ENCODE assay signal across 31 cellular contexts in genomic region chr16:5480796-5481195, GRCh38.
DNase-seq lines count a peak whose midpoint lies in the region; ATAC-seq, FAIRE-seq and TF ChIP-seq lines count a peak whose summit lies in the region.
"Had no signal": no experiment of that assay in that cellular context is flagged by ENCODE, and none has a peak within 500 bp of the region (broad histone marks: within the 10 kb centered on the region; RNA-seq: fewer than 3 reads in every experiment).

No MANE protein-coding gene starts in this region.

- H3K79me2 ChIP-seq in HepG2 (ENCODE audit: insufficient read depth, low read length): no peaks in the 10 kb centered on the region

- 2% methylated on average over 4 of the region's 4 CpGs for WGBS in HepG2 (ENCODE audit: low lambda C conversion rate)
- WGBS in right lobe of liver (ENCODE audit: insufficient coverage, low coverage, low lambda C conversion rate, missing lambda C conversion rate): 46% methylated on average over 4 of the region's 4 CpGs

- TF ChIP-seq EP300 in HepG2 (IDR thresholded peaks at IDR 0.05; ENCODE audit: low read depth in 2 of 2, low read length in 2 of 2) (no peak), HepG2 (CRISPR knock-in tag; IDR thresholded peaks at IDR 0.05; ENCODE audit: borderline replicate concordance) (no peak)

- POLR2A ChIA-PET in HepG2 (lab: Yijun Ruan, JAX): no interaction called here

- H3K9ac ChIP-seq in HepG2 (ENCODE audit: insufficient read depth, low read depth, low read length): no peak overlapping the region
- H3K9ac ChIP-seq: BLaER1; BLaER1 treated with 17β-estradiol and CSF1 and Interleukin-3, amounts not matched to agents 10 nM and 100 nM had no signal

- ATAC-seq in HepG2 (no peak), right lobe of liver (no peak)
- ATAC-seq: A549; CD8-positive, alpha-beta T cell had no signal

- H3K9me3 ChIP-seq in HepG2 (ENCODE audit: low read length) (no peaks in the 10 kb centered on the region), right lobe of liver (no peaks in the 10 kb centered on the region)
- H3K9me3 ChIP-seq: A549; BE2C; BLaER1; BLaER1 treated with 17β-estradiol and CSF1 and Interleukin-3, amounts not matched to agents 10 nM and 100 nM; Caco-2 had no signal

- H3K4me2 ChIP-seq in HepG2 (ENCODE audit: low read depth, low read length): no peak overlapping the region
- H3K4me2 ChIP-seq: A549; BLaER1; BLaER1 treated with 17β-estradiol and CSF1 and Interleukin-3, amounts not matched to agents 10 nM and 100 nM had no signal

- no peaks in the 10 kb centered on the region for H3K4me1 ChIP-seq in HepG2 (ENCODE audit: insufficient read depth, low read length)
- no peaks in the 10 kb centered on the region for H3K4me1 ChIP-seq in right lobe of liver
- H3K4me1 ChIP-seq: A549; BLaER1; BLaER1 treated with 17β-estradiol and CSF1 and Interleukin-3, amounts not matched to agents 10 nM and 100 nM; Caco-2 had no signal

- no peaks in the 10 kb centered on the region for H4K20me1 ChIP-seq in HepG2 (ENCODE audit: insufficient read depth, low read length)
- H4K20me1 ChIP-seq: BLaER1; BLaER1 treated with 17β-estradiol and CSF1 and Interleukin-3, amounts not matched to agents 10 nM and 100 nM had no signal

- H3K4me3 ChIP-seq in HepG2 (replicated peaks in 1 of 3; ENCODE audit: insufficient read depth in 1 of 3, low read depth in 2 of 3, low read length in 3 of 3) (no peak overlapping the region), right lobe of liver (no peak overlapping the region)
- H3K4me3 ChIP-seq: A549; BLaER1; BLaER1 treated with 17β-estradiol and CSF1 and Interleukin-3, amounts not matched to agents 10 nM and 100 nM had no signal

- H3K36me3 ChIP-seq in HepG2 (replicated peaks in 1 of 2; ENCODE audit: control insufficient read depth in 1 of 2, insufficient read depth in 2 of 2, low read length in 2 of 2) (no peaks in the 10 kb centered on the region), right lobe of liver (no peaks in the 10 kb centered on the region)
- H3K36me3 ChIP-seq: BE2C; BLaER1; BLaER1 treated with 17β-estradiol and CSF1 and Interleukin-3, amounts not matched to agents 10 nM and 100 nM had no signal

- intact Hi-C loops in HepG2 (cut with micrococcal nuclease; ENCODE audit: unreplicated experiment): no loop called here
- intact Hi-C loops in right lobe of liver (cut with DNase I): no loop called here

- FAIRE-seq in HepG2 (lab: Jason Lieb, UNC): no peak
- FAIRE-seq: A204.1, A549, D721Med had no signal

- H3K27me3 ChIP-seq in HepG2 (ENCODE audit: control insufficient read depth in 1 of 2, insufficient read depth in 2 of 2, low read length in 2 of 2) (peaks cover 0 to 33% of the 10 kb centered on the region in 2 experiments; a peak in 4 of 5 replicates), right lobe of liver (no peaks in the 10 kb centered on the region)
- H3K27me3 ChIP-seq: BE2C; BLaER1; BLaER1 treated with 17β-estradiol and CSF1 and Interleukin-3, amounts not matched to agents 10 nM and 100 nM had no signal

- no TSS peak for BruUV-seq in HepG2 (replicated peaks; lab: Mats Ljungman, UMichigan)

- TF ChIP-seq POLR2A in HepG2 (IDR thresholded peaks at IDR 0.05; ENCODE audit: insufficient read depth in 1 of 2, low read depth in 2 of 2, low read length in 2 of 2): no peak
- no peak for TF ChIP-seq POLR2A in right lobe of liver (IDR thresholded peaks at IDR 0.05)

- in situ Hi-C loops in HepG2 (cut with HindIII; ENCODE audit: extremely low pct_ligation_motif_present, low pct_unique_long_range_greater_than_20kb): no loop called here

- DNase-seq in HepG2 (ENCODE audit: low spot score): no peak
- no peak for DNase-seq in right lobe of liver
- DNase-seq in putamen (ENCODE audit: low spot score): peak; percentile 68
- no peak for DNase-seq in stimulated activated naive CD4-positive, alpha-beta T cell (lab: John Stamatoyannopoulos, UW)
- DNase-seq: 8988T; ACHN; AML-193; BE2C; C1 segment of cervical spinal cord; Caco-2; Calu3; CD4-positive, alpha-beta memory T cell; CD4-positive, alpha-beta T cell; CD4-positive, CD25-positive, alpha-beta regulatory T cell; CD8-positive, alpha-beta memory T cell; CD8-positive, alpha-beta T cell; COR-L47; DMS 273 treated with DMSO at 0.1 percent for 48 hours; DMS153; DMS53; DMS79; DMS79 treated with DMSO at 0.1 percent for 48 hours; DND-41; EL had no signal

- H3K27ac ChIP-seq in HepG2 (ENCODE audit: extremely low read length, insufficient read depth, low read length) (no peak overlapping the region), right lobe of liver (no peak overlapping the region)
- H3K27ac ChIP-seq: 22Rv1; A549; BLaER1; BLaER1 treated with 17β-estradiol and CSF1 and Interleukin-3, amounts not matched to agents 10 nM and 100 nM; C4-2B had no signal

- TF ChIP-seq CTCF in HepG2 (CRISPR knock-in tag; IDR thresholded peaks at IDR 0.05) (no peak), right lobe of liver (IDR thresholded peaks at IDR 0.05) (no peak)

- CTCF ChIA-PET in HepG2 (lab: Yijun Ruan, JAX; ENCODE audit: low intra/inter-chr PET ratio, low total read pairs): no interaction called here

- H2AFZ ChIP-seq in HepG2 (ENCODE audit: low read length): no peak overlapping the region

- TF ChIP-seq RAD21 in HepG2 (CRISPR knock-in tag; IDR thresholded peaks at IDR 0.05): no peak

TF ChIP-seq in HepG2, 621 proteins besides CTCF, POLR2A, EP300 and RAD21:
- no peak for TF ChIP-seq LCORL (IDR thresholded peaks at IDR 0.05)
- no peak for TF ChIP-seq LCORL (CRISPR knock-in tag; IDR thresholded peaks at IDR 0.05)
- 0 out of 2 replicates have a peak, but pooled peaks have one; percentile 12 for TF ChIP-seq CEBPB (IDR thresholded peaks at IDR 0.05; ENCODE audit: borderline replicate concordance, low read depth, low read length)
